In genomic region chr15:29934251-29934650, GRCh38 we compare ENCODE assay signal across 14 cellular contexts.
DNase-seq lines count a peak whose midpoint lies in the region; ATAC-seq and TF ChIP-seq lines count a peak whose summit lies in the region.
"Had no signal": no experiment of that assay in that cellular context is flagged by ENCODE, and none has a peak within 500 bp of the region (broad histone marks: within the 10 kb centered on the region; RNA-seq: fewer than 3 reads in every experiment).

No MANE protein-coding gene starts in this region.

- H3K9me3 Mint-ChIP-seq in activated CD4-positive, alpha-beta T cell treated with anti-CD3 and anti-CD28 coated beads for 36 hours (ENCODE audit: low read depth) = no peaks in the 10 kb centered on the region
- H3K9me3 Mint-ChIP-seq: activated naive CD4-positive, alpha-beta T cell treated with anti-CD3 and anti-CD28 coated beads, Interleukin-2, amount 10 ng/mL, durations not matched to agents 7 days and 5 days had no signal

- CTCF ChIA-PET in activated CD4-positive, alpha-beta T cell treated with anti-CD3 and anti-CD28 coated beads for 36 hours (lab: Charles Lee) = no interaction called here

- DNase-seq in ACHN (peak; percentile 41), astrocyte of the spinal cord (ENCODE audit: low read depth, low spot score) (peak; percentile 76), glomerular visceral epithelial cell (ENCODE audit: extremely low spot score) (peak; percentile 72), NCI-H1105 (lab: John Stamatoyannopoulos, UW) (no peak), DMS79 treated with DMSO at 0.1 percent for 48 hours (lab: John Stamatoyannopoulos, UW) (no peak)
- no peak for DNase-seq in activated CD4-positive, alpha-beta T cell treated with anti-CD3 and anti-CD28 coated beads for 36 hours
- DNase-seq: activated naive CD4-positive, alpha-beta T cell treated with anti-CD3 and anti-CD28 coated beads, Interleukin-2, amount 10 ng/mL, durations not matched to agents 7 days and 5 days; NCI-H2081 treated with DMSO at 0.1 percent for 48 hours; NCI-H82; transverse colon; WERI-Rb-1 had no signal

- in situ Hi-C loops in ACHN (cut with HindIII; ENCODE audit: low pct_ligation_motif_present, low pct_unique_long_range_greater_than_20kb, low sequenced_read_pairs) (no loop called here), astrocyte of the spinal cord (cut with HindIII; ENCODE audit: low sequenced_read_pairs) (no loop called here)

- H3K4me3 ChIP-seq in astrocyte of the spinal cord (ENCODE audit: low read depth, low read length) = no peak overlapping the region
- H3K4me3 ChIP-seq: esophagus muscularis mucosa, transverse colon had no signal

- no peak overlapping the region for H3K4me3 Mint-ChIP-seq in activated CD4-positive, alpha-beta T cell treated with anti-CD3 and anti-CD28 coated beads for 36 hours
- H3K4me3 Mint-ChIP-seq: activated naive CD4-positive, alpha-beta T cell treated with anti-CD3 and anti-CD28 coated beads, Interleukin-2, amount 10 ng/mL, durations not matched to agents 7 days and 5 days had no signal

- ATAC-seq in activated CD4-positive, alpha-beta T cell treated with anti-CD3 and anti-CD28 coated beads for 36 hours = no peak
- no peak for ATAC-seq in HG02970 (IDR thresholded peaks at IDR 0.05; ENCODE audit: low FRiP score, unreplicated experiment)

- no peak overlapping the region for H3K27ac Mint-ChIP-seq in activated CD4-positive, alpha-beta T cell treated with anti-CD3 and anti-CD28 coated beads for 36 hours
- H3K27ac Mint-ChIP-seq: activated naive CD4-positive, alpha-beta T cell treated with anti-CD3 and anti-CD28 coated beads, Interleukin-2, amount 10 ng/mL, durations not matched to agents 7 days and 5 days had no signal

- POLR2A ChIA-PET in activated CD4-positive, alpha-beta T cell treated with anti-CD3 and anti-CD28 coated beads for 36 hours (lab: Charles Lee) = no interaction called here

- intact Hi-C loops in activated CD4-positive, alpha-beta T cell treated with anti-CD3 and anti-CD28 coated beads for 36 hours (cut with DNase I, micrococcal nuclease) = no loop called here

- no peak for TF ChIP-seq EP300 in Ishikawa (IDR thresholded peaks at IDR 0.05; ENCODE audit: borderline replicate concordance)

- H3K36me3 Mint-ChIP-seq in activated CD4-positive, alpha-beta T cell treated with anti-CD3 and anti-CD28 coated beads for 36 hours (ENCODE audit: low read depth) = no peaks in the 10 kb centered on the region
- H3K36me3 Mint-ChIP-seq: activated naive CD4-positive, alpha-beta T cell treated with anti-CD3 and anti-CD28 coated beads, Interleukin-2, amount 10 ng/mL, durations not matched to agents 7 days and 5 days had no signal

- no peak for TF ChIP-seq CTCF in astrocyte of the spinal cord (IDR thresholded peaks at IDR 0.05; ENCODE audit: low read depth, low read length)

- no peaks in the 10 kb centered on the region for H3K4me1 Mint-ChIP-seq in activated CD4-positive, alpha-beta T cell treated with anti-CD3 and anti-CD28 coated beads for 36 hours
- H3K4me1 Mint-ChIP-seq: activated naive CD4-positive, alpha-beta T cell treated with anti-CD3 and anti-CD28 coated beads, Interleukin-2, amount 10 ng/mL, durations not matched to agents 7 days and 5 days had no signal

- peaks cover 31% of the 10 kb centered on the region for H3K27me3 Mint-ChIP-seq in activated CD4-positive, alpha-beta T cell treated with anti-CD3 and anti-CD28 coated beads for 36 hours

- no peak for TF ChIP-seq RAD21 in Ishikawa (IDR thresholded peaks at IDR 0.05; ENCODE audit: low read depth)

TF ChIP-seq in Ishikawa, 13 proteins besides CTCF, POLR2A, EP300 and RAD21:
- peak; percentile 50; the same call in 1 of the 2 replicates for TF ChIP-seq TEAD4 (IDR thresholded peaks at IDR 0.05)
- TF ChIP-seq CEBPB (IDR thresholded peaks at IDR 0.05) = 0 out of 2 replicates have a peak, but pooled peaks have one; percentile 13
- no peak for TF ChIP-seq TCF12 (IDR thresholded peaks at IDR 0.05; ENCODE audit: low read depth)
- no peak for TF ChIP-seq NFIC (IDR thresholded peaks at IDR 0.05)
- TF ChIP-seq FOXM1 (IDR thresholded peaks at IDR 0.05; ENCODE audit: borderline replicate concordance, low read depth) = no peak
- no peak for TF ChIP-seq CREB1 (IDR thresholded peaks at IDR 0.05; ENCODE audit: low read depth)

Comparison
In these comparisons a context has a peak if more than half of its experiments do, and no peak if none do; other contexts are left out.
1. DNase-seq: peak in ACHN (single experiment), astrocyte of the spinal cord (single experiment) and glomerular visceral epithelial cell (single experiment); none in NCI-H1105 (single experiment), activated CD4-positive, alpha-beta T cell treated with anti-CD3 and anti-CD28 coated beads for 36 hours (single experiment) and DMS79 treated with DMSO at 0.1 percent for 48 hours (single experiment).